In the genomic region with DNA sequence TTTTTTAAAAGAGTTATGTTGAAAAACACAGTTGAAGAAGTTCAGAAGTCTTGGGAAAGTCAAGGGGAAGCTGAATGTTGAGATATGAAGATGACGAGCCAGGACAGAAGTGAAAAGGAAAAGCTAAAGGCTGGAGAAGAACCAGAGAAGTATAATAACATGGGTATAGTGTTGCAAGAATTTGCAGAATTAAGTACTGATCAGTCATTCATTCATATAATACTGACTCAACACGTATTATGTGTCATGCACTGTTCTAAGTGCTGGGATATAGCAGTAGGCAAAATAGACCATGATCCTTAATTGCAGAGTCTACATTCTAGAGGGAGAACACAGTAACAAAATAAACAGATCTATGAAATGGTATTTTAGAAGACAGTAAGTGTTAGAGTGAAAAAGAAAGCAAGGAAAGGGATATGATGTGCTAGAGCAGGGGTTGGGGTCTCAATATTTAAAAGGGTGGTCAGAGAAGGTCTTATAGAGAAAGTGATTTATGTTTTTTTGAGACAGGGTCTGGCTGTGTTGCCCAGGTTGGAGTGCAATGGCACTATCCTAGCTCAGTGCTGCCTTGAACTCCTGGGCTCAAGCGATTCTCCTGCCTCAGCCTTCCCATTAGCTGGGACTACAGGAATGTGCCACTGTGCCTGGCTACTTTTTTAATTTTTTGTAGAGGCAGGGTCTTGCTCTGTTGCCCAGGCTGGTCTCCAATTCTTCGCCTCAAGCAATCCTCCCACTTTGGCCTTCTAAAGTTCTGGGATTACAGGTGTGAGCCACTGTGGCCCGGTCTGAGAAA, we compare ENCODE assay signal across 11 cellular contexts.
"Had no signal": no experiment of that assay in that cellular context is flagged by ENCODE, and none has a peak within 500 bp of the region (broad histone marks: within the 10 kb centered on the region; RNA-seq: fewer than 3 reads in every experiment).

No MANE protein-coding gene starts in this region.

- H3K4me2 ChIP-seq: hepatocyte, neural progenitor cell had no signal

- H3K36me3 ChIP-seq: neural progenitor cell, ovary had no signal

- H3K27me3 Mint-ChIP-seq: activated naive CD8-positive, alpha-beta T cell; stimulated activated naive CD8-positive, alpha-beta T cell treated with anti-CD3 and anti-CD28 coated beads, Interleukin-15, amount 100 ng/mL, for 72 hours had no signal

- H3K27ac ChIP-seq: hepatocyte, neural progenitor cell, ovary, testis had no signal

- H3K79me2 ChIP-seq: hepatocyte had no signal

- H3K27ac Mint-ChIP-seq: activated naive CD8-positive, alpha-beta T cell; mesothelial cell of epicardium; neural progenitor cell; stimulated activated naive CD8-positive, alpha-beta T cell treated with anti-CD3 and anti-CD28 coated beads, Interleukin-15, amount 100 ng/mL, for 72 hours had no signal

- DNase-seq: activated gamma-delta T cell; activated T-cell treated with anti-CD3 and anti-CD28 coated beads, Interleukin-2, amount 50 U/mL, for 1 hour; ovary; stimulated activated CD4-positive, alpha-beta T cell treated with anti-CD3 and anti-CD28 coated beads, Interleukin-4, amount 100 ng/mL, for 4 hours; stimulated activated naive CD8-positive, alpha-beta T cell treated with anti-CD3 and anti-CD28 coated beads, Interleukin-15, amount 100 ng/mL, for 72 hours; testis had no signal

- H3K4me1 ChIP-seq: neural progenitor cell, testis had no signal

- H3K9me3 ChIP-seq: ovary, testis had no signal

- H2AFZ ChIP-seq: hepatocyte, neural progenitor cell had no signal

- H3K9me3 Mint-ChIP-seq: neural progenitor cell; stimulated activated naive CD8-positive, alpha-beta T cell treated with anti-CD3 and anti-CD28 coated beads, Interleukin-15, amount 100 ng/mL, for 72 hours had no signal

- ATAC-seq: activated CD4-positive, CD25-positive, alpha-beta regulatory T cell treated with anti-CD3 and anti-CD28 coated beads, Interleukin-2, amount 50 U/mL, for 24 hours; stimulated activated naive CD8-positive, alpha-beta T cell treated with anti-CD3 and anti-CD28 coated beads, Interleukin-15, amount 100 ng/mL, for 72 hours had no signal

- H3K36me3 Mint-ChIP-seq: neural progenitor cell had no signal

- H3K4me3 ChIP-seq: hepatocyte, neural progenitor cell, ovary, testis had no signal

- H3K4me1 Mint-ChIP-seq: neural progenitor cell; stimulated activated naive CD8-positive, alpha-beta T cell treated with anti-CD3 and anti-CD28 coated beads, Interleukin-15, amount 100 ng/mL, for 72 hours had no signal

- H3K4me3 Mint-ChIP-seq: activated naive CD8-positive, alpha-beta T cell; mesothelial cell of epicardium; neural progenitor cell; stimulated activated naive CD8-positive, alpha-beta T cell treated with anti-CD3 and anti-CD28 coated beads, Interleukin-15, amount 100 ng/mL, for 72 hours had no signal

- H3K9ac ChIP-seq: neural progenitor cell had no signal

- H3K27me3 ChIP-seq: hepatocyte, neural progenitor cell, ovary, testis had no signal
